18 cellular contexts compared by ENCODE assay signal in the genomic region with DNA sequence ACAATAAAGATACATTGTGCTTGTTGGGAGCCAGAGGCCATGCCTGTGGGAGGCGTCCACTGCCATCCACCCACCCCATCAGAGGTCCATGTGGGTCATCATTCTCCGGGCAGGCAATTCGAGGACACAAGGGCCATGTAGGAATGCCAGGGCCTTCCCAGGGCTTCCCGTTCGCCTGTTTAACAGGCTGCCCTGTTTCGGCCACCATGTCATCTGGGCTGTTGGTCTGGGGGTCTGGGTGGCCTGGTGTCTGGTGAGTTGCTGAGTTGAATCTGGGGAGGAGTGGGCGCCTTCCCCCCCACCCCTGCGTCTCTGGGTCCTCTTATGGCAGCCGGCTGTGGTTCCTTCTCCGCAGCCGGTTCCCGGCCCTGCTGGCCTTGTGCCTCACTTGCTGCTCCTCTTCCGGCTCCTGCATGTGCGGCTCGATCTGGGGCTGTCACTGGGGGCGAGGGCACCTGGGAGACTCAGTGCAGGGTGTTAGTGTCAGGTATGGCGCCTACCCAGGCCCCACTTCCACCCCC.
A peak's percentile ranks its signal among the peaks of the same experiment; 100 is the strongest.
DNase-seq lines count a peak whose midpoint lies in the region; ATAC-seq, FAIRE-seq and TF ChIP-seq lines count a peak whose summit lies in the region.
"Had no signal": no experiment of that assay in that cellular context is flagged by ENCODE, and none has a peak within 500 bp of the region (broad histone marks: within the 10 kb centered on the region; RNA-seq: fewer than 3 reads in every experiment).

No MANE protein-coding gene starts in this region.

- no peak for FAIRE-seq in GM12891 (lab: Jason Lieb, UNC)

- no peaks in the 10 kb centered on the region for H3K9me3 ChIP-seq in DOHH2 (ENCODE audit: control insufficient read depth, insufficient read depth, low read length)
- H3K9me3 ChIP-seq: thyroid gland had no signal

- no peaks in the 10 kb centered on the region for H3K27me3 ChIP-seq in DOHH2 (ENCODE audit: control insufficient read depth, low read length)
- H3K27me3 ChIP-seq: brain microvascular endothelial cell, thyroid gland had no signal

- TF ChIP-seq CTCF in DOHH2 (IDR thresholded peaks at IDR 0.05; ENCODE audit: low read depth, low read length, poor library complexity, severe bottlenecking): no peak
- TF ChIP-seq CTCF in coronary artery (IDR thresholded peaks at IDR 0.05): no peak

- intact Hi-C loops in sciatic nerve (cut with DNase I): loop anchor here (5.0 to 10.0 kb wide), 2 partner anchors 139 to 187 kb away; no protein-coding TSS in a partner anchor

- H3K27me3 Mint-ChIP-seq in activated T-helper 17 cell treated with anti-CD3 and anti-CD28 coated beads, Interleukin-2, amount 50 U/mL, for 72 hours: no peaks in the 10 kb centered on the region
- H3K27me3 Mint-ChIP-seq: activated naive CD8-positive, alpha-beta T cell treated with anti-CD3 and anti-CD28 coated beads, Interleukin-2, amount 10 ng/mL, durations not matched to agents 7 days and 5 days had no signal

- ATAC-seq in sciatic nerve: no peak
- no peak for ATAC-seq in activated T-helper 17 cell treated with anti-CD3 and anti-CD28 coated beads, Interleukin-2, amount 50 U/mL, for 72 hours (replicated peaks)

- H3K4me1 ChIP-seq in DOHH2 (ENCODE audit: control insufficient read depth, low read length): peaks cover 81% of the 10 kb centered on the region
- H3K4me1 ChIP-seq: thyroid gland had no signal

- no peaks in the 10 kb centered on the region for H4K20me1 ChIP-seq in DOHH2 (ENCODE audit: control insufficient read depth, insufficient read depth, low read depth, low read length)

- no peaks in the 10 kb centered on the region for H3K9me3 Mint-ChIP-seq in activated T-helper 17 cell treated with anti-CD3 and anti-CD28 coated beads, Interleukin-2, amount 50 U/mL, for 72 hours
- H3K9me3 Mint-ChIP-seq: activated naive CD8-positive, alpha-beta T cell treated with anti-CD3 and anti-CD28 coated beads, Interleukin-2, amount 10 ng/mL, durations not matched to agents 7 days and 5 days; activated T-helper 2 cell treated with anti-CD3 and anti-CD28 coated beads, Interferon-gamma antibody, Interleukin-2, Interleukin-4, amounts not matched to agents 10 μg/mL and 5 μg/mL and 100 μg/mL, durations not matched to agents 14 hours and 24 hours and 36 hours; mesothelial cell of epicardium; nephron; T-helper 1 cell treated with Interleukin-12 subunit alpha and Interleukin-12 subunit beta and Interleukin-4 antibody, amounts not matched to agents 30 μg/mL and 1 μg/mL, for 36 hours had no signal

- no peak overlapping the region for H3K4me3 Mint-ChIP-seq in activated T-helper 17 cell treated with anti-CD3 and anti-CD28 coated beads, Interleukin-2, amount 50 U/mL, for 72 hours
- H3K4me3 Mint-ChIP-seq: activated naive CD8-positive, alpha-beta T cell treated with anti-CD3 and anti-CD28 coated beads, Interleukin-2, amount 10 ng/mL, durations not matched to agents 7 days and 5 days; mesothelial cell of epicardium; nephron; T-helper 1 cell treated with Interleukin-12 subunit alpha and Interleukin-12 subunit beta and Interleukin-4 antibody, amounts not matched to agents 30 μg/mL and 1 μg/mL, for 36 hours had no signal

- H3K4me2 ChIP-seq in DOHH2 (ENCODE audit: low read length): peak overlapping the region; percentile 41
- H3K4me2 ChIP-seq: KMS-11 had no signal

- H3K79me2 ChIP-seq in DOHH2 (ENCODE audit: control insufficient read depth, low read length): peaks cover 5% of the 10 kb centered on the region; the same call in 1 of the 2 replicates

- H3K27ac ChIP-seq in DOHH2 (ENCODE audit: low read depth, low read length): peak overlapping the region; percentile 73
- no peak overlapping the region for H3K27ac ChIP-seq in coronary artery
- H3K27ac ChIP-seq: brain microvascular endothelial cell, KMS-11, thyroid gland had no signal

- DNase-seq in GM12891 (ENCODE audit: insufficient read length, low spot score): peak; percentile 18
- peak; percentile 29 for DNase-seq in coronary artery (ENCODE audit: low spot score)
- peak; percentile 51 for DNase-seq in sciatic nerve (ENCODE audit: low spot score)
- no peak for DNase-seq in A172 (ENCODE audit: low spot score)
- no peak for DNase-seq in cerebellum (ENCODE audit: low spot score)
- DNase-seq: AML-193, brain microvascular endothelial cell, foreskin fibroblast, NCI-H2081 treated with DMSO at 0.1 percent for 48 hours, thyroid gland had no signal

- H3F3A ChIP-seq in DOHH2 (ENCODE audit: control insufficient read depth, insufficient read depth): peaks cover 13% of the 10 kb centered on the region

- H3K4me3 ChIP-seq in DOHH2 (ENCODE audit: low read length): no peak overlapping the region; the same call in 1 of the 2 replicates
- no peak overlapping the region for H3K4me3 ChIP-seq in coronary artery
- H3K4me3 ChIP-seq: thyroid gland had no signal

- H3K36me3 ChIP-seq in DOHH2 (ENCODE audit: control insufficient read depth, low read length): peaks cover 37% of the 10 kb centered on the region
- H3K36me3 ChIP-seq: brain microvascular endothelial cell, thyroid gland had no signal

- H3K27ac Mint-ChIP-seq in activated T-helper 17 cell treated with anti-CD3 and anti-CD28 coated beads, Interleukin-2, amount 50 U/mL, for 72 hours: no peak overlapping the region
- H3K27ac Mint-ChIP-seq: activated T-helper 2 cell treated with anti-CD3 and anti-CD28 coated beads, Interferon-gamma antibody, Interleukin-2, Interleukin-4, amounts not matched to agents 10 μg/mL and 5 μg/mL and 100 μg/mL, durations not matched to agents 14 hours and 24 hours and 36 hours; mesothelial cell of epicardium; nephron had no signal

- peaks cover 8% of the 10 kb centered on the region for H3K4me1 Mint-ChIP-seq in activated T-helper 17 cell treated with anti-CD3 and anti-CD28 coated beads, Interleukin-2, amount 50 U/mL, for 72 hours
- H3K4me1 Mint-ChIP-seq: mesothelial cell of epicardium had no signal

- no peak for TF ChIP-seq POLR2A in GM12891 (IDR thresholded peaks at IDR 0.05; ENCODE audit: low read depth, low read length)

- H3K36me3 Mint-ChIP-seq in activated T-helper 17 cell treated with anti-CD3 and anti-CD28 coated beads, Interleukin-2, amount 50 U/mL, for 72 hours (ENCODE audit: low read depth): no peaks in the 10 kb centered on the region
- H3K36me3 Mint-ChIP-seq: activated naive CD8-positive, alpha-beta T cell treated with anti-CD3 and anti-CD28 coated beads, Interleukin-2, amount 10 ng/mL, durations not matched to agents 7 days and 5 days; mesothelial cell of epicardium had no signal

- no peaks in the 10 kb centered on the region for H3K9me2 ChIP-seq in DOHH2 (replicated peaks; ENCODE audit: control insufficient read depth, low read length)

TF ChIP-seq in GM12891, 5 proteins besides CTCF, POLR2A, EP300 and RAD21:
- no peak for TF ChIP-seq POLR2AphosphoS5 (IDR thresholded peaks at IDR 0.05; ENCODE audit: low read depth, low read length)
- no peak for TF ChIP-seq PAX5 (IDR thresholded peaks at IDR 0.05; ENCODE audit: insufficient read depth, low read length, severe bottlenecking)
- TF ChIP-seq TAF1 (IDR thresholded peaks at IDR 0.05; ENCODE audit: low read depth, low read length): no peak
- no peak for TF ChIP-seq POU2F2 (IDR thresholded peaks at IDR 0.05; ENCODE audit: low read depth, low read length)
- no peak for TF ChIP-seq SPI1 (IDR thresholded peaks at IDR 0.05; ENCODE audit: low read depth, low read length)

Comparison
In these comparisons a context has a peak if more than half of its experiments do, and no peak if none do; other contexts are left out.
1. DNase-seq: peak in GM12891 (single experiment), coronary artery (single experiment) and sciatic nerve (single experiment); none in A172 (single experiment) and cerebellum (single experiment).